9 cellular contexts compared by ENCODE assay signal in the genomic region with DNA sequence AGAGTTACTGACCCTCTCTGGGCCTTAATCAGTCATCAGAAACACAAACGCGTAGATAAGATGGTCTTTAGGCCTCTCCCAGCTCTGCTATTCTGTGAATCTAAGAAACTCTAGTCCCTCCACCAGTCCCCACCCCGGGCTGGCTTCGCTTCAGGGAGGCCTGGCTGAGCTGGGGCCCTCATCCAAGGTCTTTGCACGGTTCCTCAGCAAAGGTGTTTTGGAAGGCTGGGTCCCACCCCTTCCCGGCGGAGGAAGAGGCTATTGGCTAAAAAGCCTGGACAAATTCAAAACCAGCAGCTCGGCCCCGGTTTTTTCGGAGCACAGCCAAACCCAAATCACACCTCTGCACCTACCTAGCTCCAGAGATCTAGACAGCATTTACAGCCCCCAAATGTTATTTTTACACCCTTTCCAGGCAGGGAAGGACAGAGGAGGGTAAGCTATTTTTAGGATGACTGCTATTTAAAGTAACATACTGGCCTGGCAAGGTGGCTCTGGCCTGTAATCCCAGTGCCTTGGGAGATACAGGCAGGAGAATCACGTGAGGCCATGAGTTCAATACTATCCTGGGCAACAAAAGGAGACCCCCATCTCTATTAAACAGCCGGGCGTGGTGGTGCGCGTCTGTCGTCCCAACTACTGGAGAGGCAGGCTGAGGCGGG. TPM values are rescaled to one million over a fixed set of nuclear protein-coding genes. Genes with fewer than 3 reads are reported as not detected.
A peak's percentile ranks its signal among the peaks of the same experiment; 100 is the strongest.
DNase-seq lines count a peak whose midpoint lies in the region; ATAC-seq and TF ChIP-seq lines count a peak whose summit lies in the region.
"Had no signal": no experiment of that assay in that cellular context is flagged by ENCODE, and none has a peak within 500 bp of the region (broad histone marks: within the 10 kb centered on the region; RNA-seq: fewer than 3 reads in every experiment).

No MANE protein-coding gene starts in this region.

- no peaks in the 10 kb centered on the region for H3K9me3 ChIP-seq in stomach smooth muscle (ENCODE audit: control insufficient read depth in 2 of 2, low read length in 2 of 2)

- peak overlapping the region; percentile 71 to 83 for H3K9ac ChIP-seq in stomach smooth muscle (ENCODE audit: low read length in 2 of 2)

- peak overlapping the region; percentile 69 for H3K27ac ChIP-seq in stomach smooth muscle (ENCODE audit: low read length)

- H3K36me3 ChIP-seq in stomach smooth muscle (ENCODE audit: control insufficient read depth in 2 of 2, insufficient read depth in 2 of 2, low read length in 2 of 2), result no peaks in the 10 kb centered on the region

- ATAC-seq in HG02938 (IDR thresholded peaks at IDR 0.05; ENCODE audit: unreplicated experiment), result no peak

- TF ChIP-seq CTCF in astrocyte of the spinal cord (IDR thresholded peaks at IDR 0.05; ENCODE audit: low read depth, low read length), result no peak

- in situ Hi-C loops in astrocyte of the spinal cord (cut with HindIII; ENCODE audit: low sequenced_read_pairs), result no loop called here

- peaks cover 13% of the 10 kb centered on the region for H3K4me1 ChIP-seq in stomach smooth muscle (ENCODE audit: control insufficient read depth, insufficient read depth, low read length)

- peak; percentile 8 for DNase-seq in activated CD4-positive, alpha-beta T cell treated with anti-CD3 and anti-CD28 coated beads for 48 hours
- DNase-seq in activated CD4-positive, alpha-beta T cell treated with anti-CD3 and anti-CD28 coated beads, Interleukin-2, amount 50 U/mL, for 4 hours, result no peak
- DNase-seq in astrocyte of the spinal cord (ENCODE audit: low read depth, low spot score) (no peak), inferior parietal cortex (ENCODE audit: extremely low spot score) (peak; percentile 47), H4 (ENCODE audit: low spot score) (no peak), cortex of kidney (lab: John Stamatoyannopoulos, UW) (no peak)

- no peaks in the 10 kb centered on the region for H3K27me3 ChIP-seq in stomach smooth muscle (ENCODE audit: control insufficient read depth in 1 of 2, insufficient read depth in 2 of 2, low read length in 2 of 2)

- H3K4me3 ChIP-seq in astrocyte of the spinal cord (ENCODE audit: low read depth, low read length) (peak overlapping the region; percentile 53), stomach smooth muscle (ENCODE audit: low read length in 2 of 2) (peak overlapping the region; percentile 73 to 79)

RNA-seq across cellular contexts. Expression of a gene that starts 13.2 kb away (rescaled TPM):
- total RNA-seq in H4 (2014; rRNA removed; shearing (Covaris generic)), result 23.6 and 26.5 TPM in 2 replicates

RNA-seq across cellular contexts. Expression of a gene that starts 46.9 kb away (rescaled TPM):
- 0.02 TPM in 1 of 2 replicates, not detected in the other for total RNA-seq in H4 (2014; rRNA removed; shearing (Covaris generic))
- total RNA-seq: Daoy had no signal

RNA-seq across cellular contexts. Expression of a gene that starts 51.1 kb away (rescaled TPM):
- total RNA-seq in H4 (2014; rRNA removed; shearing (Covaris generic)), result 0.27 TPM in 1 of 2 replicates, not detected in the other

Comparison
In these comparisons a context has a peak if more than half of its experiments do, and no peak if none do; other contexts are left out.
1. DNase-seq: peak in activated CD4-positive, alpha-beta T cell treated with anti-CD3 and anti-CD28 coated beads for 48 hours (single experiment) and inferior parietal cortex (single experiment); none in activated CD4-positive, alpha-beta T cell treated with anti-CD3 and anti-CD28 coated beads, Interleukin-2, amount 50 U/mL, for 4 hours (0 of 2), astrocyte of the spinal cord (single experiment), H4 (single experiment) and cortex of kidney (single experiment).